Comparison of ENCODE assay signal across 12 cellular contexts in genomic region chr2:23092831-23093230, GRCh38.
DNase-seq lines count a peak whose midpoint lies in the region; ATAC-seq and TF ChIP-seq lines count a peak whose summit lies in the region.
"Had no signal": no experiment of that assay in that cellular context is flagged by ENCODE, and none has a peak within 500 bp of the region (broad histone marks: within the 10 kb centered on the region; RNA-seq: fewer than 3 reads in every experiment).

No MANE protein-coding gene starts in this region.

- H2BK20ac ChIP-seq in IMR-90 (ENCODE audit: low read depth, low read length): no peak overlapping the region

- no peak overlapping the region for H2BK5ac ChIP-seq in IMR-90 (ENCODE audit: low read depth, low read length, poor library complexity, severe bottlenecking)

- H3K27ac Mint-ChIP-seq in activated naive CD8-positive, alpha-beta T cell treated with anti-CD3 and anti-CD28 coated beads, Interleukin-2, amount 50 U/mL, for 24 hours: no peak overlapping the region

- DNase-seq in Caki2 (ENCODE audit: low read depth) (peak; percentile 30), IMR-90 (peak; percentile 2), kidney glomerular epithelial cell (lab: John Stamatoyannopoulos, UW) (peak; percentile 18), NCI-H524 treated with DMSO at 0.1 percent for 48 hours (lab: John Stamatoyannopoulos, UW) (no peak), posterior cingulate gyrus (no peak)
- DNase-seq in activated naive CD8-positive, alpha-beta T cell treated with anti-CD3 and anti-CD28 coated beads, Interleukin-2, amount 50 U/mL, for 24 hours: no peak
- DNase-seq: adrenal gland; C1 segment of cervical spinal cord; NCI-H1092 treated with DMSO at 0.1 percent for 48 hours; NK-92 treated with Interleukin-12 subunit alpha and Interleukin-12 subunit beta, amount 100 ng/mL, for 24 hours had no signal

- H3K4ac ChIP-seq in IMR-90 (ENCODE audit: low read depth, low read length): no peak overlapping the region

- no peak overlapping the region for H2BK15ac ChIP-seq in IMR-90 (ENCODE audit: low read depth, low read length)

- no peak overlapping the region for H4K91ac ChIP-seq in IMR-90 (ENCODE audit: insufficient read depth, low read depth, low read length)

- intact Hi-C loops in IMR-90 (cut with micrococcal nuclease): no loop called here
- intact Hi-C loops in posterior cingulate gyrus (cut with DNase I): no loop called here

- dilution Hi-C loops in IMR-90 (cut with HindIII; ENCODE audit: low sequenced_read_pairs, unreplicated experiment): no loop called here

- H3K9me3 ChIP-seq in IMR-90 (ENCODE audit: control insufficient read depth, insufficient read depth, low read length): peaks cover 4% of the 10 kb centered on the region; the same call in 1 of the 2 replicates
- H3K9me3 ChIP-seq: adrenal gland had no signal

- H3K4me2 ChIP-seq in IMR-90 (ENCODE audit: low read depth, low read length): no peak overlapping the region

- H3K23ac ChIP-seq in IMR-90 (ENCODE audit: low read depth, low read length): no peak overlapping the region

- H3K9me1 ChIP-seq in IMR-90 (ENCODE audit: insufficient read depth, low read length): no peaks in the 10 kb centered on the region

- CTCF ChIA-PET in IMR-90 (lab: Yijun Ruan, JAX): interaction anchor here (0.6 kb wide), 1 partner anchor 9 kb away, joined by 3 read pairs; no protein-coding TSS in a partner anchor

- peaks cover 4% of the 10 kb centered on the region for H3K9me3 Mint-ChIP-seq in activated naive CD8-positive, alpha-beta T cell treated with anti-CD3 and anti-CD28 coated beads, Interleukin-2, amount 50 U/mL, for 24 hours

- no peak overlapping the region for H3K18ac ChIP-seq in IMR-90 (ENCODE audit: low read depth, low read length)

- no peaks in the 10 kb centered on the region for H3K36me3 ChIP-seq in IMR-90 (ENCODE audit: control insufficient read depth, insufficient read depth, low read length)
- H3K36me3 ChIP-seq: adrenal gland had no signal

- no peak for TF ChIP-seq RAD21 in IMR-90 (IDR thresholded peaks at IDR 0.05; ENCODE audit: low read length)

- no peak overlapping the region for H2BK120ac ChIP-seq in IMR-90 (ENCODE audit: low read depth, low read length)

- no peak for TF ChIP-seq POLR2A in IMR-90 (IDR thresholded peaks at IDR 0.05; ENCODE audit: low read depth, low read length)

- H4K20me1 ChIP-seq in IMR-90 (ENCODE audit: insufficient read depth, low read length): no peaks in the 10 kb centered on the region

- BruUV-seq in IMR-90 (replicated peaks; lab: Mats Ljungman, UMichigan): no TSS peak

- H3K36me3 Mint-ChIP-seq in activated naive CD8-positive, alpha-beta T cell treated with anti-CD3 and anti-CD28 coated beads, Interleukin-2, amount 50 U/mL, for 24 hours (ENCODE audit: low read depth): no peaks in the 10 kb centered on the region

- no peaks in the 10 kb centered on the region for H3K4me1 Mint-ChIP-seq in activated naive CD8-positive, alpha-beta T cell treated with anti-CD3 and anti-CD28 coated beads, Interleukin-2, amount 50 U/mL, for 24 hours

- no peak overlapping the region for H3K14ac ChIP-seq in IMR-90 (replicated peaks; ENCODE audit: low read depth, low read length)

- H3K9ac ChIP-seq in IMR-90 (ENCODE audit: low read depth, low read length): no peak overlapping the region

- no peak overlapping the region for H4K8ac ChIP-seq in IMR-90 (ENCODE audit: low read depth in 2 of 2, low read length in 2 of 2)

- H2AFZ ChIP-seq in IMR-90 (replicated peaks; ENCODE audit: low read length, poor library complexity): no peak overlapping the region

- no peaks in the 10 kb centered on the region for H3K27me3 Mint-ChIP-seq in activated naive CD8-positive, alpha-beta T cell treated with anti-CD3 and anti-CD28 coated beads, Interleukin-2, amount 50 U/mL, for 24 hours

- H3K27me3 ChIP-seq in IMR-90 (ENCODE audit: control insufficient read depth, insufficient read depth, low read length): no peaks in the 10 kb centered on the region
- H3K27me3 ChIP-seq: adrenal gland had no signal

- in situ Hi-C loops in Caki2 (cut with HindIII; ENCODE audit: low pct_unique_long_range_greater_than_20kb, low sequenced_read_pairs) (no loop called here), IMR-90 (cut with MboI; ENCODE audit: low sequenced_read_pairs) (no loop called here)

- H3K79me1 ChIP-seq in IMR-90 (ENCODE audit: low read depth in 1 of 2, low read length in 2 of 2): no peaks in the 10 kb centered on the region

- POLR2A ChIA-PET in IMR-90 (lab: Charles Lee; ENCODE audit: unreplicated experiment): no interaction called here

- H2AK5ac ChIP-seq in IMR-90 (ENCODE audit: low read depth, low read length): no peak overlapping the region

- no peak overlapping the region for H2AK9ac ChIP-seq in IMR-90 (replicated peaks; ENCODE audit: low read depth, low read length, poor library complexity)

- H3K4me3 ChIP-seq in IMR-90 (ENCODE audit: insufficient read depth, low read depth, low read length): no peak overlapping the region
- H3K4me3 ChIP-seq: adrenal gland had no signal

- no CpG with 5 or more reads among the region's 3 CpGs for WGBS in IMR-90 (ENCODE audit: extremely low coverage in 2 of 2, insufficient read length in 1 of 2), 2 experiments

- no peak overlapping the region for H3K4me3 Mint-ChIP-seq in activated naive CD8-positive, alpha-beta T cell treated with anti-CD3 and anti-CD28 coated beads, Interleukin-2, amount 50 U/mL, for 24 hours

- no peak for ATAC-seq in IMR-90 (ENCODE audit: low read depth)
- no peak for ATAC-seq in HG03025 (IDR thresholded peaks at IDR 0.05; ENCODE audit: low FRiP score, unreplicated experiment)
- no peak for ATAC-seq in activated naive CD8-positive, alpha-beta T cell treated with anti-CD3 and anti-CD28 coated beads, Interleukin-2, amount 50 U/mL, for 24 hours

- TF ChIP-seq CTCF in IMR-90 (conservative IDR thresholded peaks at IDR 0.05; ENCODE audit: low read depth, low read length) (no peak), VCaP (conservative IDR thresholded peaks at IDR 0.05) (no peak)

- no peak overlapping the region for H4K5ac ChIP-seq in IMR-90 (ENCODE audit: low read depth, low read length)

- H3K27ac ChIP-seq in IMR-90 (ENCODE audit: insufficient read depth, low read length) (no peak overlapping the region), VCaP (peak overlapping the region; percentile 56)
- H3K27ac ChIP-seq: adrenal gland had no signal

- no peak overlapping the region for H3K56ac ChIP-seq in IMR-90 (ENCODE audit: extremely low read depth, insufficient read depth, low read length)

- H3K4me1 ChIP-seq in IMR-90 (ENCODE audit: control insufficient read depth, insufficient read depth, low read length): no peaks in the 10 kb centered on the region
- H3K4me1 ChIP-seq: adrenal gland had no signal

TF ChIP-seq in IMR-90, 13 proteins besides CTCF, POLR2A, EP300 and RAD21:
- TF ChIP-seq FOS (IDR thresholded peaks at IDR 0.05; ENCODE audit: low read depth, low read length): no peak
- no peak for TF ChIP-seq MAFK (IDR thresholded peaks at IDR 0.05; ENCODE audit: low read depth, low read length)
- no peak for TF ChIP-seq CHD1 (IDR thresholded peaks at IDR 0.05; ENCODE audit: low read depth, low read length)
- TF ChIP-seq MXI1 (IDR thresholded peaks at IDR 0.05; ENCODE audit: borderline replicate concordance, low read depth, low read length): no peak

Comparison
In these comparisons a context has a peak if more than half of its experiments do, and no peak if none do; other contexts are left out.
1. DNase-seq: peak in Caki2 (single experiment), IMR-90 (single experiment) and kidney glomerular epithelial cell (single experiment); none in NCI-H524 treated with DMSO at 0.1 percent for 48 hours (single experiment), posterior cingulate gyrus (0 of 10) and activated naive CD8-positive, alpha-beta T cell treated with anti-CD3 and anti-CD28 coated beads, Interleukin-2, amount 50 U/mL, for 24 hours (single experiment).